Comparison of ENCODE assay signal across 21 cellular contexts in genomic region chr13:101554420-101555125, GRCh38.
DNase-seq lines count a peak whose midpoint lies in the region; ATAC-seq and TF ChIP-seq lines count a peak whose summit lies in the region.
"Had no signal": no experiment of that assay in that cellular context is flagged by ENCODE, and none has a peak within 500 bp of the region (broad histone marks: within the 10 kb centered on the region; RNA-seq: fewer than 3 reads in every experiment).

No MANE protein-coding gene starts in this region.

- H3K4me1 Mint-ChIP-seq in MCF 10A (ENCODE audit: insufficient read depth, unreplicated experiment) (peaks cover 9% of the 10 kb centered on the region), glutamatergic neuron (ENCODE audit: low read depth, unreplicated experiment) (peaks cover 10% of the 10 kb centered on the region)

- H3K4me3 ChIP-seq in breast epithelium (no peak overlapping the region), adipocyte (ENCODE audit: low read length) (no peak overlapping the region), aorta (ENCODE audit: low read length in 2 of 2) (no peak overlapping the region)
- H3K4me3 ChIP-seq: A549, coronary artery, lower lobe of right lung, right atrium auricular region had no signal

- no peak overlapping the region for H3K9ac ChIP-seq in adipocyte (ENCODE audit: low read length)

- H3K27ac Mint-ChIP-seq in MCF 10A (ENCODE audit: low read depth, unreplicated experiment) (no peak overlapping the region), glutamatergic neuron (ENCODE audit: unreplicated experiment) (peak overlapping the region; percentile 56)
- H3K27ac Mint-ChIP-seq: activated naive CD8-positive, alpha-beta T cell; brain had no signal

- no peaks in the 10 kb centered on the region for H3K9me3 Mint-ChIP-seq in MCF 10A (ENCODE audit: unreplicated experiment)
- peaks cover 4% of the 10 kb centered on the region for H3K9me3 Mint-ChIP-seq in glutamatergic neuron (ENCODE audit: unreplicated experiment)
- H3K9me3 Mint-ChIP-seq: brain had no signal

- no TSS peak for BruUV-seq in MCF 10A (replicated peaks; lab: Mats Ljungman, UMichigan)

- TF ChIP-seq CTCF in MCF 10A (IDR thresholded peaks at IDR 0.05; ENCODE audit: unreplicated experiment) (no peak), breast epithelium (IDR thresholded peaks at IDR 0.05) (no peak), glutamatergic neuron (IDR thresholded peaks at IDR 0.05; ENCODE audit: partially characterized antibody, unreplicated experiment) (no peak)

- ATAC-seq in aorta (ENCODE audit: low FRiP score): peak; percentile 49
- ATAC-seq in HG03439 (IDR thresholded peaks at IDR 0.05; ENCODE audit: unreplicated experiment): no peak
- ATAC-seq in GM18517 (IDR thresholded peaks at IDR 0.05; ENCODE audit: unreplicated experiment): no peak
- ATAC-seq in HG02884 (IDR thresholded peaks at IDR 0.05; ENCODE audit: unreplicated experiment): no peak
- ATAC-seq: A549, lower lobe of right lung had no signal

- H3K27me3 Mint-ChIP-seq in MCF 10A (ENCODE audit: insufficient read depth, unreplicated experiment) (no peaks in the 10 kb centered on the region), glutamatergic neuron (ENCODE audit: unreplicated experiment) (peaks cover 1% of the 10 kb centered on the region)

- no peak overlapping the region for H3K27ac ChIP-seq in breast epithelium
- H3K27ac ChIP-seq in aorta (ENCODE audit: low read depth in 1 of 2, low read length in 2 of 2): peak overlapping the region in 1 of 2 donors; percentile 73
- H3K27ac ChIP-seq: A549, lower lobe of right lung, right atrium auricular region had no signal

- H3K9me3 ChIP-seq in breast epithelium (no peaks in the 10 kb centered on the region), adipocyte (ENCODE audit: control insufficient read depth, low read length) (no peaks in the 10 kb centered on the region), aorta (ENCODE audit: control insufficient read depth, low read length) (no peaks in the 10 kb centered on the region)
- H3K9me3 ChIP-seq: A549, lower lobe of right lung, right atrium auricular region had no signal

- H3K27me3 ChIP-seq in breast epithelium (no peaks in the 10 kb centered on the region), adipocyte (replicated peaks; ENCODE audit: control insufficient read depth, insufficient read depth, low read length) (no peaks in the 10 kb centered on the region), aorta (ENCODE audit: control insufficient read depth in 1 of 2, insufficient read depth in 2 of 2, low read length in 1 of 2) (no peaks in the 10 kb centered on the region)
- H3K27me3 ChIP-seq: right atrium auricular region had no signal

- CTCF ChIA-PET in MCF 10A (lab: Yijun Ruan, JAX): interaction anchor here (0.7 to 1.0 kb wide), 2 partner anchors 44 to 67 kb away, joined by 3 to 4 read pairs; no protein-coding TSS in a partner anchor

- POLR2A ChIA-PET in MCF 10A (lab: Yijun Ruan, JAX): interaction anchor here (1.3 kb wide), 1 partner anchor 9 kb away, joined by 3 read pairs; no protein-coding TSS in a partner anchor

- no peak for TF ChIP-seq POLR2A in breast epithelium (IDR thresholded peaks at IDR 0.05)

- H3K36me3 Mint-ChIP-seq in MCF 10A (ENCODE audit: insufficient read depth, unreplicated experiment) (no peaks in the 10 kb centered on the region), glutamatergic neuron (ENCODE audit: unreplicated experiment) (no peaks in the 10 kb centered on the region)
- H3K36me3 Mint-ChIP-seq: activated naive CD8-positive, alpha-beta T cell; brain had no signal

- DNase-seq in MCF 10A (ENCODE audit: unreplicated experiment) (peak; percentile 15), breast epithelium (ENCODE audit: low spot score in 2 of 2) (no peak), adipocyte (ENCODE audit: low read depth) (peak; percentile 54), glutamatergic neuron (no peak), aorta (no peak)
- DNase-seq: activated CD4-positive, alpha-beta T cell treated with anti-CD3 and anti-CD28 coated beads for 48 hours; islet precursor cell; lower lobe of right lung; NCI-H1105 treated with DMSO at 0.1 percent for 48 hours; NCI-H2081 treated with DMSO at 0.1 percent for 48 hours; NCI-H446 treated with DMSO at 0.1 percent for 48 hours; stimulated activated CD8-positive, alpha-beta memory T cell treated with anti-CD3 and anti-CD28 coated beads, Interleukin-4, amount 100 ng/mL, for 48 hours; substantia nigra had no signal

- intact Hi-C loops in MCF 10A (cut with micrococcal nuclease) (no loop called here), breast epithelium (cut with DNase I; ENCODE audit: low total_unique reads) (no loop called here), aorta (cut with DNase I) (no loop called here)

- H3K4me1 ChIP-seq in breast epithelium: no peaks in the 10 kb centered on the region
- peaks cover 61% of the 10 kb centered on the region for H3K4me1 ChIP-seq in adipocyte (ENCODE audit: control insufficient read depth, insufficient read depth, low read length)
- H3K4me1 ChIP-seq in aorta (ENCODE audit: control insufficient read depth in 1 of 2, insufficient read depth in 2 of 2, low read length in 2 of 2): peaks cover 6 to 11% of the 10 kb centered on the region in 2 donors
- H3K4me1 ChIP-seq: lower lobe of right lung, right atrium auricular region had no signal

- H3K36me3 ChIP-seq in breast epithelium: no peaks in the 10 kb centered on the region
- H3K36me3 ChIP-seq in adipocyte (ENCODE audit: control insufficient read depth, insufficient read depth, low read length, severe bottlenecking): no peaks in the 10 kb centered on the region
- H3K36me3 ChIP-seq in aorta (ENCODE audit: control insufficient read depth in 1 of 2, insufficient read depth in 2 of 2, low read length in 1 of 2): no peaks in the 10 kb centered on the region
- H3K36me3 ChIP-seq: lower lobe of right lung, right atrium auricular region had no signal

- H3K4me3 Mint-ChIP-seq in MCF 10A (ENCODE audit: unreplicated experiment) (no peak overlapping the region), glutamatergic neuron (ENCODE audit: unreplicated experiment) (no peak overlapping the region)
- H3K4me3 Mint-ChIP-seq: activated naive CD8-positive, alpha-beta T cell; brain had no signal

- WGBS in aorta, 2 donors: 77 to 81% methylated on average over 2 of the region's 2 CpGs

Comparison
In these comparisons a context has a peak if more than half of its experiments do, and no peak if none do; other contexts are left out.
1. DNase-seq: peak in MCF 10A (single experiment) and adipocyte (single experiment); none in breast epithelium (0 of 2), glutamatergic neuron (single experiment) and aorta (0 of 2).